21 cellular contexts compared by ENCODE assay signal in genomic region chr9:20380546-20380945, GRCh38.
DNase-seq lines count a peak whose midpoint lies in the region; ATAC-seq and TF ChIP-seq lines count a peak whose summit lies in the region.
"Had no signal": no experiment of that assay in that cellular context is flagged by ENCODE, and none has a peak within 500 bp of the region (broad histone marks: within the 10 kb centered on the region; RNA-seq: fewer than 3 reads in every experiment).

No MANE protein-coding gene starts in this region.

- intact Hi-C loops in CD4-positive, alpha-beta T cell (cut with DNase I, micrococcal nuclease), result no loop called here

- no peak for ATAC-seq in activated naive CD4-positive, alpha-beta T cell treated with anti-CD3 and anti-CD28 coated beads, Interleukin-2, amount 50 U/mL, for 72 hours
- no peak for ATAC-seq in CD4-positive, alpha-beta T cell (ENCODE audit: poor library complexity)
- ATAC-seq in activated CD4-positive, CD25-positive, alpha-beta regulatory T cell treated with anti-CD3 and anti-CD28 coated beads, Interleukin-2, amount 50 U/mL, for 24 hours, result no peak

- no peaks in the 10 kb centered on the region for H3K27me3 ChIP-seq in CD4-positive, alpha-beta T cell (ENCODE audit: control insufficient read depth, insufficient read depth, low read length)
- H3K27me3 ChIP-seq: Peyer's patch, SJSA1 had no signal

- H3K4me1 Mint-ChIP-seq in activated naive CD4-positive, alpha-beta T cell treated with anti-CD3 and anti-CD28 coated beads, Interleukin-2, amount 50 U/mL, for 24 hours, result peaks cover 81% of the 10 kb centered on the region
- peaks cover 78% of the 10 kb centered on the region for H3K4me1 Mint-ChIP-seq in CD4-positive, alpha-beta T cell (ENCODE audit: low read depth)
- peaks cover 54% of the 10 kb centered on the region for H3K4me1 Mint-ChIP-seq in nephron

- no peaks in the 10 kb centered on the region for H3K9me3 ChIP-seq in CD4-positive, alpha-beta T cell (ENCODE audit: control insufficient read depth, low read length)
- H3K9me3 ChIP-seq: Peyer's patch, SJSA1 had no signal

- POLR2A ChIA-PET in CD4-positive, alpha-beta T cell (lab: Charles Lee), result no interaction called here

- DNase-seq in activated naive CD4-positive, alpha-beta T cell treated with anti-CD3 and anti-CD28 coated beads, Interleukin-2, amount 50 U/mL, for 72 hours (ENCODE audit: low spot score in 2 of 2), result no peak
- no peak for DNase-seq in CD4-positive, alpha-beta T cell
- DNase-seq in NOMO-1 (lab: John Stamatoyannopoulos, UW; ENCODE audit: unreplicated experiment in 2 of 2), result no peak
- DNase-seq: AML-193; C1 segment of cervical spinal cord; CD8-positive, alpha-beta memory T cell; DMS53; GDM1; Kasumi-1; NCI-H1417; NCI-H1694 treated with DMSO at 0.1 percent for 48 hours; NCI-H2081 treated with DMSO at 0.1 percent for 48 hours; NCI-H2171 treated with DMSO at 0.1 percent for 48 hours; NCI-H446; NCI-H526; Peyer's patch had no signal

- CTCF ChIA-PET in CD4-positive, alpha-beta T cell (lab: Charles Lee), result no interaction called here

- no peak overlapping the region for H3K4me3 Mint-ChIP-seq in activated naive CD4-positive, alpha-beta T cell treated with anti-CD3 and anti-CD28 coated beads, Interleukin-2, amount 50 U/mL, for 24 hours
- no peak overlapping the region for H3K4me3 Mint-ChIP-seq in CD4-positive, alpha-beta T cell
- peak overlapping the region in 2 of 3 experiments; percentile 65 to 87 for H3K4me3 Mint-ChIP-seq in nephron
- H3K4me3 Mint-ChIP-seq: CD8-positive, alpha-beta memory T cell had no signal

- peaks cover 3% of the 10 kb centered on the region for H3K36me3 Mint-ChIP-seq in activated naive CD4-positive, alpha-beta T cell treated with anti-CD3 and anti-CD28 coated beads, Interleukin-2, amount 50 U/mL, for 24 hours
- peaks cover 0 to 21% of the 10 kb centered on the region in 2 donors for H3K36me3 Mint-ChIP-seq in activated naive CD4-positive, alpha-beta T cell treated with anti-CD3 and anti-CD28 coated beads, Interleukin-2, amount 50 U/mL, for 72 hours
- peaks cover 4% of the 10 kb centered on the region for H3K36me3 Mint-ChIP-seq in CD4-positive, alpha-beta T cell (ENCODE audit: low read depth)
- H3K36me3 Mint-ChIP-seq in nephron (ENCODE audit: low read depth), result no peaks in the 10 kb centered on the region

- H3K27ac Mint-ChIP-seq in activated naive CD4-positive, alpha-beta T cell treated with anti-CD3 and anti-CD28 coated beads, Interleukin-2, amount 50 U/mL, for 24 hours, result peak overlapping the region; percentile 24
- no peak overlapping the region for H3K27ac Mint-ChIP-seq in activated naive CD4-positive, alpha-beta T cell treated with anti-CD3 and anti-CD28 coated beads, Interleukin-2, amount 50 U/mL, for 72 hours
- peak overlapping the region; percentile 1 for H3K27ac Mint-ChIP-seq in CD4-positive, alpha-beta T cell
- peak overlapping the region in 1 of 3 experiments; percentile 9 for H3K27ac Mint-ChIP-seq in nephron
- H3K27ac Mint-ChIP-seq: CD8-positive, alpha-beta memory T cell had no signal

- TF ChIP-seq CTCF in CD4-positive, alpha-beta T cell (IDR thresholded peaks at IDR 0.05), result no peak
- TF ChIP-seq CTCF in VCaP (conservative IDR thresholded peaks at IDR 0.05) (no peak), nephron (IDR thresholded peaks at IDR 0.05; ENCODE audit: unreplicated experiment in 3 of 3) (no peak)

- H3K27ac ChIP-seq in CD4-positive, alpha-beta T cell (ENCODE audit: low read depth, low read length), result no peak overlapping the region
- H3K27ac ChIP-seq in VCaP, result peak overlapping the region; percentile 68
- H3K27ac ChIP-seq: Peyer's patch, SJSA1 had no signal

- no peaks in the 10 kb centered on the region for H3K9me3 Mint-ChIP-seq in activated naive CD4-positive, alpha-beta T cell treated with anti-CD3 and anti-CD28 coated beads, Interleukin-2, amount 50 U/mL, for 24 hours
- no peaks in the 10 kb centered on the region for H3K9me3 Mint-ChIP-seq in activated naive CD4-positive, alpha-beta T cell treated with anti-CD3 and anti-CD28 coated beads, Interleukin-2, amount 50 U/mL, for 72 hours
- H3K9me3 Mint-ChIP-seq in CD4-positive, alpha-beta T cell, result peaks cover 3% of the 10 kb centered on the region
- no peaks in the 10 kb centered on the region for H3K9me3 Mint-ChIP-seq in nephron
- H3K9me3 Mint-ChIP-seq: CD8-positive, alpha-beta memory T cell had no signal

- H3K27me3 Mint-ChIP-seq in activated naive CD4-positive, alpha-beta T cell treated with anti-CD3 and anti-CD28 coated beads, Interleukin-2, amount 50 U/mL, for 24 hours, result no peaks in the 10 kb centered on the region
- H3K27me3 Mint-ChIP-seq in CD4-positive, alpha-beta T cell, result no peaks in the 10 kb centered on the region
- H3K27me3 Mint-ChIP-seq in nephron (ENCODE audit: low read depth), result no peaks in the 10 kb centered on the region
- H3K27me3 Mint-ChIP-seq: CD8-positive, alpha-beta memory T cell had no signal

Comparison
In these comparisons a context has a peak if more than half of its experiments do, and no peak if none do; other contexts are left out.
1. H3K27ac Mint-ChIP-seq: peak in activated naive CD4-positive, alpha-beta T cell treated with anti-CD3 and anti-CD28 coated beads, Interleukin-2, amount 50 U/mL, for 24 hours (single experiment) and CD4-positive, alpha-beta T cell (single experiment); none in activated naive CD4-positive, alpha-beta T cell treated with anti-CD3 and anti-CD28 coated beads, Interleukin-2, amount 50 U/mL, for 72 hours (0 of 2).
2. H3K4me3 Mint-ChIP-seq: peak in nephron (2 of 3); none in activated naive CD4-positive, alpha-beta T cell treated with anti-CD3 and anti-CD28 coated beads, Interleukin-2, amount 50 U/mL, for 24 hours (single experiment) and CD4-positive, alpha-beta T cell (single experiment).